Comparison of ENCODE assay signal across 10 cellular contexts in genomic region chr1:184892116-184892515, GRCh38.
DNase-seq lines count a peak whose midpoint lies in the region; ATAC-seq, FAIRE-seq and TF ChIP-seq lines count a peak whose summit lies in the region.
"Had no signal": no experiment of that assay in that cellular context is flagged by ENCODE, and none has a peak within 500 bp of the region (broad histone marks: within the 10 kb centered on the region; RNA-seq: fewer than 3 reads in every experiment).

No MANE protein-coding gene starts in this region.

- H3K9me3 ChIP-seq in gastroesophageal sphincter, result no peaks in the 10 kb centered on the region

- no peak for FAIRE-seq in D721Med (lab: Jason Lieb, UNC)
- FAIRE-seq: endothelial cell of umbilical vein had no signal

- TF ChIP-seq POLR2A in gastroesophageal sphincter (IDR thresholded peaks at IDR 0.05), result no peak

- H3K27me3 ChIP-seq in gastroesophageal sphincter, result no peaks in the 10 kb centered on the region

- DNase-seq in NCI-H1436 treated with DMSO at 0.1 percent for 48 hours (lab: John Stamatoyannopoulos, UW) (no peak), NCI-H146 (lab: John Stamatoyannopoulos, UW) (no peak), D721Med (ENCODE audit: insufficient read length, low spot score) (no peak), NCI-H510A treated with DMSO at 0.1 percent for 48 hours (lab: John Stamatoyannopoulos, UW) (no peak)
- DNase-seq: NCI-H2081 treated with DMSO at 0.1 percent for 48 hours had no signal

- no peak for TF ChIP-seq EP300 in gastroesophageal sphincter (IDR thresholded peaks at IDR 0.05)

- no peak overlapping the region for H3K4me3 ChIP-seq in gastroesophageal sphincter

- peaks cover 15 to 61% (median 18%) of the 10 kb centered on the region in 3 donors for H3K4me1 ChIP-seq in gastroesophageal sphincter

- WGBS in gastroesophageal sphincter (ENCODE audit: low coverage in 1 of 2), 2 donors, result 86 to 94% methylated on average over 3 to 4 of the region's 4 CpGs

- ATAC-seq in GM18867 (IDR thresholded peaks at IDR 0.05; ENCODE audit: unreplicated experiment) (peak; percentile 84), GM21529 (IDR thresholded peaks at IDR 0.05; ENCODE audit: unreplicated experiment) (peak; percentile 85), HG03460 (IDR thresholded peaks at IDR 0.05; ENCODE audit: unreplicated experiment) (peak; percentile 73), gastroesophageal sphincter (no peak)

- TF ChIP-seq CTCF in gastroesophageal sphincter (IDR thresholded peaks at IDR 0.05) (no peak), D721Med (IDR thresholded peaks at IDR 0.05; ENCODE audit: insufficient read depth, missing control alignments) (no peak)

- peaks cover 3 to 42% of the 10 kb centered on the region in 2 donors for H3K36me3 ChIP-seq in gastroesophageal sphincter

- peak overlapping the region in 3 of 4 donors; percentile 59 to 84 (median 75) for H3K27ac ChIP-seq in gastroesophageal sphincter
